ENCODE assay signal across 1 cellular context in genomic region chr11:9714540-9714939, GRCh38.
TF ChIP-seq lines count a peak whose summit lies in the region.

No MANE protein-coding gene starts in this region.

TF ChIP-seq in HCT116, 20 proteins besides CTCF, POLR2A, EP300 and RAD21 (continued from another document):
- no peak for TF ChIP-seq ZBTB33 (IDR thresholded peaks at IDR 0.05; ENCODE audit: extremely low read depth, insufficient replicate concordance, low read length)
- no peak for TF ChIP-seq EGR1 (IDR thresholded peaks at IDR 0.05; ENCODE audit: low read depth)
- no peak for TF ChIP-seq CBX3 (IDR thresholded peaks at IDR 0.05; ENCODE audit: low read depth)
- TF ChIP-seq ZNF274 (IDR thresholded peaks at IDR 0.05; ENCODE audit: low read depth, low read length) = no peak
